1 cellular context compared by ENCODE assay signal in genomic region chr11:10808553-10809372, GRCh38.
TF ChIP-seq lines count a peak whose summit lies in the region.

TSS of gene EIF4G2 (minus strand) at chr11:10808926.

TF ChIP-seq in HepG2, 621 proteins besides CTCF, POLR2A, EP300 and RAD21 (continued from another document and continues in another):
- TF ChIP-seq, protein P1, sequence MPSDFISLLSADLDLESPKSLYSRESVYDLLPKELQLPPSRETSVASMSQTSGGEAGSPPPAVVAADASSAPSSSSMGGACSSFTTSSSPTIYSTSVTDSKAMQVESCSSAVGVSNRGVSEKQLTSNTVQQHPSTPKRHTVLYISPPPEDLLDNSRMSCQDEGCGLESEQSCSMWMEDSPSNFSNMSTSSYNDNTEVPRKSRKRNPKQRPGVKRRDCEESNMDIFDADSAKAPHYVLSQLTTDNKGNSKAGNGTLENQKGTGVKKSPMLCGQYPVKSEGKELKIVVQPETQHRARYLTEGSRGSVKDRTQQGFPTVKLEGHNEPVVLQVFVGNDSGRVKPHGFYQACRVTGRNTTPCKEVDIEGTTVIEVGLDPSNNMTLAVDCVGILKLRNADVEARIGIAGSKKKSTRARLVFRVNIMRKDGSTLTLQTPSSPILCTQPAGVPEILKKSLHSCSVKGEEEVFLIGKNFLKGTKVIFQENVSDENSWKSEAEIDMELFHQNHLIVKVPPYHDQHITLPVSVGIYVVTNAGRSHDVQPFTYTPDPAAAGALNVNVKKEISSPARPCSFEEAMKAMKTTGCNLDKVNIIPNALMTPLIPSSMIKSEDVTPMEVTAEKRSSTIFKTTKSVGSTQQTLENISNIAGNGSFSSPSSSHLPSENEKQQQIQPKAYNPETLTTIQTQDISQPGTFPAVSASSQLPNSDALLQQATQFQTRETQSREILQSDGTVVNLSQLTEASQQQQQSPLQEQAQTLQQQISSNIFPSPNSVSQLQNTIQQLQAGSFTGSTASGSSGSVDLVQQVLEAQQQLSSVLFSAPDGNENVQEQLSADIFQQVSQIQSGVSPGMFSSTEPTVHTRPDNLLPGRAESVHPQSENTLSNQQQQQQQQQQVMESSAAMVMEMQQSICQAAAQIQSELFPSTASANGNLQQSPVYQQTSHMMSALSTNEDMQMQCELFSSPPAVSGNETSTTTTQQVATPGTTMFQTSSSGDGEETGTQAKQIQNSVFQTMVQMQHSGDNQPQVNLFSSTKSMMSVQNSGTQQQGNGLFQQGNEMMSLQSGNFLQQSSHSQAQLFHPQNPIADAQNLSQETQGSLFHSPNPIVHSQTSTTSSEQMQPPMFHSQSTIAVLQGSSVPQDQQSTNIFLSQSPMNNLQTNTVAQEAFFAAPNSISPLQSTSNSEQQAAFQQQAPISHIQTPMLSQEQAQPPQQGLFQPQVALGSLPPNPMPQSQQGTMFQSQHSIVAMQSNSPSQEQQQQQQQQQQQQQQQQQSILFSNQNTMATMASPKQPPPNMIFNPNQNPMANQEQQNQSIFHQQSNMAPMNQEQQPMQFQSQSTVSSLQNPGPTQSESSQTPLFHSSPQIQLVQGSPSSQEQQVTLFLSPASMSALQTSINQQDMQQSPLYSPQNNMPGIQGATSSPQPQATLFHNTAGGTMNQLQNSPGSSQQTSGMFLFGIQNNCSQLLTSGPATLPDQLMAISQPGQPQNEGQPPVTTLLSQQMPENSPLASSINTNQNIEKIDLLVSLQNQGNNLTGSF (CRISPR knock-in tag; IDR thresholded peaks at IDR 0.05), result no peak
- TF ChIP-seq PITX1 (CRISPR knock-in tag; IDR thresholded peaks at IDR 0.05) (peak; percentile 14; the same call in 1 of the 2 replicates), ZNF558 (CRISPR knock-in tag; IDR thresholded peaks at IDR 0.05; ENCODE audit: borderline replicate concordance) (peak; percentile 40; the same call in 1 of the 2 replicates), CREM (IDR thresholded peaks at IDR 0.05) (0 out of 2 replicates have a peak, but pooled peaks have one; percentile 34), CREM (CRISPR knock-in tag; IDR thresholded peaks at IDR 0.05) (no peak), NKX3-1 (CRISPR knock-in tag; IDR thresholded peaks at IDR 0.05) (no peak; the same call in none of the 2 replicates), RCOR2 (CRISPR knock-in tag; IDR thresholded peaks at IDR 0.05) (no peak), CCDC6 (CRISPR knock-in tag; IDR thresholded peaks at IDR 0.05) (peak; percentile 90), ZFP36L1 (CRISPR knock-in tag; IDR thresholded peaks at IDR 0.05) (peak; percentile 84; the same call in 1 of the 2 replicates), TBL1XR1 (IDR thresholded peaks at IDR 0.05; ENCODE audit: borderline replicate concordance, low read length, partially characterized antibody) (no peak), ZNF24 (IDR thresholded peaks at IDR 0.05) (no peak), HDAC1 (CRISPR knock-in tag; IDR thresholded peaks at IDR 0.05) (peak; percentile 64), ZNF792 (CRISPR knock-in tag; IDR thresholded peaks at IDR 0.05) (peak; percentile 86), ZNF280B (CRISPR knock-in tag; IDR thresholded peaks at IDR 0.05; ENCODE audit: borderline replicate concordance) (peak; percentile 51), USF2 (IDR thresholded peaks at IDR 0.05; ENCODE audit: low read depth, low read length) (no peak), USF2 (CRISPR knock-in tag; IDR thresholded peaks at IDR 0.05; ENCODE audit: borderline replicate concordance) (no peak; the same call in 1 of the 2 replicates), HNRNPK (IDR thresholded peaks at IDR 0.05; ENCODE audit: low read depth, low read length, poor library complexity, severe bottlenecking) (peak; percentile 92), ZNF251 (CRISPR knock-in tag; IDR thresholded peaks at IDR 0.05) (0 out of 2 replicates have a peak, but pooled peaks have one; percentile 48), TARDBP (CRISPR knock-in tag; IDR thresholded peaks at IDR 0.05) (0 out of 2 replicates have a peak, but pooled peaks have one; percentile 13), ZMAT3 (CRISPR knock-in tag; conservative IDR thresholded peaks at IDR 0.05) (peak; percentile 58; the same call in 1 of the 2 replicates), RARA (CRISPR knock-in tag; IDR thresholded peaks at IDR 0.05) (peak; percentile 52), NR2F2 (IDR thresholded peaks at IDR 0.05; ENCODE audit: borderline replicate concordance, low read depth) (peak; percentile 29; the same call in 1 of the 2 replicates), DPF2 (CRISPR knock-in tag; IDR thresholded peaks at IDR 0.05; ENCODE audit: borderline replicate concordance, low read depth) (no peak), GATA4 (IDR thresholded peaks at IDR 0.05; ENCODE audit: borderline replicate concordance, low read depth) (peak; percentile 85), ZNF800 (CRISPR knock-in tag; IDR thresholded peaks at IDR 0.05) (peak; percentile 96), HOXA3 (CRISPR knock-in tag; IDR thresholded peaks at IDR 0.05) (peak; percentile 96), AGO1 (IDR thresholded peaks at IDR 0.05; ENCODE audit: low read depth, low read length, poor library complexity, severe bottlenecking) (peak; percentile 100), ZFP90 (CRISPR knock-in tag; IDR thresholded peaks at IDR 0.05; ENCODE audit: borderline replicate concordance) (peak; percentile 64; the same call in 1 of the 2 replicates), GPN1 (CRISPR knock-in tag; IDR thresholded peaks at IDR 0.05; ENCODE audit: borderline replicate concordance) (no peak; the same call in 1 of the 2 replicates), ARNTL (CRISPR knock-in tag; IDR thresholded peaks at IDR 0.05) (0 out of 2 replicates have a peak, but pooled peaks have one; percentile 50), HNF4A (CRISPR knock-in tag; IDR thresholded peaks at IDR 0.05) (no peak; the same call in none of the 2 replicates), ZNF207 (IDR thresholded peaks at IDR 0.05; ENCODE audit: borderline replicate concordance) (no peak), ZNF552 (CRISPR knock-in tag; IDR thresholded peaks at IDR 0.05; ENCODE audit: borderline replicate concordance) (0 out of 2 replicates have a peak, but pooled peaks have one; percentile 72), POGZ (CRISPR knock-in tag; IDR thresholded peaks at IDR 0.05) (peak; percentile 87), ETV6 (CRISPR knock-in tag; conservative IDR thresholded peaks at IDR 0.05) (peak; percentile 17; the same call in 1 of the 2 replicates), U2AF2 (IDR thresholded peaks at IDR 0.05; ENCODE audit: low read depth, low read length) (peak; percentile 98), MYC (CRISPR knock-in tag; IDR thresholded peaks at IDR 0.05; ENCODE audit: borderline replicate concordance) (peak; percentile 85)
- TF ChIP-seq, protein P2, sequence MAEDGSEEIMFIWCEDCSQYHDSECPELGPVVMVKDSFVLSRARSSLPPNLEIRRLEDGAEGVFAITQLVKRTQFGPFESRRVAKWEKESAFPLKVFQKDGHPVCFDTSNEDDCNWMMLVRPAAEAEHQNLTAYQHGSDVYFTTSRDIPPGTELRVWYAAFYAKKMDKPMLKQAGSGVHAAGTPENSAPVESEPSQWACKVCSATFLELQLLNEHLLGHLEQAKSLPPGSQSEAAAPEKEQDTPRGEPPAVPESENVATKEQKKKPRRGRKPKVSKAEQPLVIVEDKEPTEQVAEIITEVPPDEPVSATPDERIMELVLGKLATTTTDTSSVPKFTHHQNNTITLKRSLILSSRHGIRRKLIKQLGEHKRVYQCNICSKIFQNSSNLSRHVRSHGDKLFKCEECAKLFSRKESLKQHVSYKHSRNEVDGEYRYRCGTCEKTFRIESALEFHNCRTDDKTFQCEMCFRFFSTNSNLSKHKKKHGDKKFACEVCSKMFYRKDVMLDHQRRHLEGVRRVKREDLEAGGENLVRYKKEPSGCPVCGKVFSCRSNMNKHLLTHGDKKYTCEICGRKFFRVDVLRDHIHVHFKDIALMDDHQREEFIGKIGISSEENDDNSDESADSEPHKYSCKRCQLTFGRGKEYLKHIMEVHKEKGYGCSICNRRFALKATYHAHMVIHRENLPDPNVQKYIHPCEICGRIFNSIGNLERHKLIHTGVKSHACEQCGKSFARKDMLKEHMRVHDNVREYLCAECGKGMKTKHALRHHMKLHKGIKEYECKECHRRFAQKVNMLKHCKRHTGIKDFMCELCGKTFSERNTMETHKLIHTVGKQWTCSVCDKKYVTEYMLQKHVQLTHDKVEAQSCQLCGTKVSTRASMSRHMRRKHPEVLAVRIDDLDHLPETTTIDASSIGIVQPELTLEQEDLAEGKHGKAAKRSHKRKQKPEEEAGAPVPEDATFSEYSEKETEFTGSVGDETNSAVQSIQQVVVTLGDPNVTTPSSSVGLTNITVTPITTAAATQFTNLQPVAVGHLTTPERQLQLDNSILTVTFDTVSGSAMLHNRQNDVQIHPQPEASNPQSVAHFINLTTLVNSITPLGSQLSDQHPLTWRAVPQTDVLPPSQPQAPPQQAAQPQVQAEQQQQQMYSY (CRISPR knock-in tag; IDR thresholded peaks at IDR 0.05), result peak; percentile 63
- TF ChIP-seq, protein P3, sequence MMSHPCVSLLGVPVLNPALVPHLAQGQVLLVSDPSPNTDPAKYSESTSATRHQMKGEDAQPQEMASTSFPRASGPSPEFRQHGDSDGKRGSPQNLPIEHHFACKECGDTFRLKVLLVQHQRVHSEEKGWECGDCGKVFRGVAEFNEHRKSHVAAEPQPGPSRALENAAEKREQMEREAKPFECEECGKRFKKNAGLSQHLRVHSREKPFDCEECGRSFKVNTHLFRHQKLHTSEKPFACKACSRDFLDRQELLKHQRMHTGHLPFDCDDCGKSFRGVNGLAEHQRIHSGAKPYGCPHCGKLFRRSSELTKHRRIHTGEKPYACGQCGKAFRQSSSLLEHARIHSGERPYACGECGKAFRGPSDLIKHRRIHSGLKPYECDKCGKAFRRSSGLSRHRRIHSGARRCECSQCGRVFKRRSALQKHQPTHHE (CRISPR knock-in tag; IDR thresholded peaks at IDR 0.05; ENCODE audit: borderline replicate concordance), result 0 out of 2 replicates have a peak, but pooled peaks have one; percentile 68
